Comparison of ENCODE assay signal across 8 cellular contexts in the genomic region with DNA sequence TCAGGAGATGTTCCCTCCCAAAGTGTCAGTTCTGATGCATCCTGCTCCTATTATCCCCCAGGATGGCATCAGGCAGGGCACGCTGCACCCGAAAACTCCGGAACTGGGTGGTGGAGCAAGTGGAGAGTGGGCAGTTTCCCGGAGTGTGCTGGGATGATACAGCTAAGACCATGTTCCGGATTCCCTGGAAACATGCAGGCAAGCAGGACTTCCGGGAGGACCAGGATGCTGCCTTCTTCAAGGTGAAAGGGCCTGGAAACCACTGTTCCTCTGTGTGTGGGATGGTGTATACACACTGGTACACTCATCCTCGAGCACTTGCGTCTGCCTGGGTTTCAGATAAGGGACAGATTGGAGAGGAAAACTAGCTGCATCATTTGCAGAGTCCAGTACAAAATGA. TPM values are rescaled to one million over a fixed set of nuclear protein-coding genes. Genes with fewer than 3 reads are reported as not detected.
DNase-seq lines count a peak whose midpoint lies in the region; ATAC-seq and TF ChIP-seq lines count a peak whose summit lies in the region.

No MANE protein-coding gene starts in this region.

- H3K4me1 ChIP-seq in cardiac muscle cell (ENCODE audit: low read depth) (peaks cover 11% of the 10 kb centered on the region), mononuclear cell (ENCODE audit: insufficient read depth, low read length) (peaks cover 64% of the 10 kb centered on the region), upper lobe of right lung (peaks cover 23% of the 10 kb centered on the region)

- H3K27ac ChIP-seq in cardiac muscle cell, result peak overlapping the region; percentile 75
- H3K27ac ChIP-seq in upper lobe of right lung, result peak overlapping the region; percentile 88

- TF ChIP-seq CTCF in cardiac muscle cell (IDR thresholded peaks at IDR 0.05; ENCODE audit: low read depth, low read length) (no peak), cardiac fibroblast (IDR thresholded peaks at IDR 0.05; ENCODE audit: low read depth, low read length) (no peak), upper lobe of right lung (IDR thresholded peaks at IDR 0.05) (no peak)

- H3K36me3 ChIP-seq in cardiac muscle cell, result peaks cover 22% of the 10 kb centered on the region
- H3K36me3 ChIP-seq in upper lobe of right lung, result peaks cover 74% of the 10 kb centered on the region

- H3K9me3 ChIP-seq in cardiac muscle cell (ENCODE audit: low read depth) (no peaks in the 10 kb centered on the region), mononuclear cell (ENCODE audit: low read depth, low read length) (no peaks in the 10 kb centered on the region), upper lobe of right lung (no peaks in the 10 kb centered on the region)

- H3K27me3 ChIP-seq in cardiac muscle cell, result no peaks in the 10 kb centered on the region
- H3K27me3 ChIP-seq in mononuclear cell (ENCODE audit: insufficient read depth, low read length), result no peaks in the 10 kb centered on the region
- no peaks in the 10 kb centered on the region for H3K27me3 ChIP-seq in upper lobe of right lung

- intact Hi-C loops in Right ventricle myocardium inferior (cut with DNase I), result no loop called here
- intact Hi-C loops in upper lobe of right lung (cut with DNase I), result no loop called here

- DNase-seq in cardiac muscle cell (ENCODE audit: low read depth in 1 of 2, low spot score in 1 of 2) (peak in 1 of 2 donors; percentile 52), Right ventricle myocardium inferior (ENCODE audit: missing footprints) (no peak), cardiac fibroblast (ENCODE audit: low read depth in 2 of 2) (peak; percentile 33 to 46), upper lobe of right lung (no peak), GF-D8 (lab: John Stamatoyannopoulos, UW) (no peak)
- no peak for DNase-seq in effector CD4-positive, alpha-beta T cell

- ATAC-seq in Right ventricle myocardium inferior (no peak), upper lobe of right lung (peak; percentile 1), GM21717 (IDR thresholded peaks at IDR 0.05; ENCODE audit: unreplicated experiment) (no peak)

- H3K4me3 ChIP-seq in cardiac muscle cell (no peak overlapping the region), cardiac fibroblast (replicated peaks in 1 of 2; ENCODE audit: low read depth in 2 of 2, low read length in 2 of 2) (peak overlapping the region; percentile 58 to 67), mononuclear cell (ENCODE audit: low read length) (peak overlapping the region; percentile 76), upper lobe of right lung (peak overlapping the region; percentile 64)

RNA-seq across cellular contexts. Expression of gene IRF9, which starts 1.0 kb away (rescaled TPM):
- total RNA-seq in cardiac muscle cell, result 29.1 and 33.7 TPM in 2 replicates
- polyA plus RNA-seq in cardiac muscle cell, result 27.3 and 35.4 TPM in 2 replicates
- total RNA-seq in Right ventricle myocardium inferior, result 30.5 TPM
- 126 TPM for total RNA-seq in mononuclear cell
- total RNA-seq in upper lobe of right lung, result 123 TPM

RNA-seq across cellular contexts. Expression of gene REC8, which starts 9.8 kb away (rescaled TPM):
- total RNA-seq in cardiac muscle cell (20.3 and 23.5 TPM in 2 replicates), Right ventricle myocardium inferior (2.4 TPM), mononuclear cell (22.7 TPM), upper lobe of right lung (18.5 TPM)
- 38.8 and 39.0 TPM in 2 replicates for polyA plus RNA-seq in cardiac muscle cell

RNA-seq across cellular contexts. Expression of gene RNF31, which starts 14.8 kb away (rescaled TPM):
- total RNA-seq in cardiac muscle cell (81.0 and 134 TPM in 2 replicates), Right ventricle myocardium inferior (33.4 TPM), mononuclear cell (38.4 TPM), upper lobe of right lung (52.3 TPM)
- polyA plus RNA-seq in cardiac muscle cell, result 42.1 and 44.9 TPM in 2 replicates

RNA-seq across cellular contexts. Expression of gene PSME2, which starts 15.7 kb away (rescaled TPM):
- total RNA-seq in cardiac muscle cell, result 92.3 and 97.6 TPM in 2 replicates
- 311 and 331 TPM in 2 replicates for polyA plus RNA-seq in cardiac muscle cell
- total RNA-seq in Right ventricle myocardium inferior, result 109 TPM
- total RNA-seq in mononuclear cell, result 78.9 TPM
- total RNA-seq in upper lobe of right lung, result 138 TPM

RNA-seq across cellular contexts. Expression of gene EMC9, which starts 20.7 kb away (rescaled TPM):
- total RNA-seq in cardiac muscle cell, result 54.6 and 69.3 TPM in 2 replicates
- 82.3 and 114 TPM in 2 replicates for polyA plus RNA-seq in cardiac muscle cell
- total RNA-seq in Right ventricle myocardium inferior, result 14.6 TPM
- total RNA-seq in mononuclear cell, result 4.1 TPM
- 10.5 TPM for total RNA-seq in upper lobe of right lung

Comparison
In these comparisons a context has a peak if more than half of its experiments do, and no peak if none do; other contexts are left out.
1. DNase-seq: peak in cardiac fibroblast (2 of 2); none in Right ventricle myocardium inferior (single experiment), upper lobe of right lung (single experiment), effector CD4-positive, alpha-beta T cell (single experiment) and GF-D8 (single experiment).